In genomic region chr9:120842685-120843485, GRCh38 we compare ENCODE assay signal across 8 cellular contexts. TPM values are rescaled to one million over a fixed set of nuclear protein-coding genes. Genes with fewer than 3 reads are reported as not detected.
A peak's percentile ranks its signal among the peaks of the same experiment; 100 is the strongest.
DNase-seq lines count a peak whose midpoint lies in the region; ATAC-seq and TF ChIP-seq lines count a peak whose summit lies in the region.

Gene PSMD5 (minus strand): TSS chr9:120842922. CDS start chr9:120842909, 13 bp downstream.

- peak within 1 kb of the TSS; percentile 86 for H3K27ac ChIP-seq in duodenal mucosa (ENCODE audit: low read depth, low read length)
- H3K27ac ChIP-seq in right lobe of liver = peak within 1 kb of the TSS; percentile 60 to 91 (median 63)

- CTCF ChIA-PET in BJ (lab: Yijun Ruan, JAX) = no interaction called here
- CTCF ChIA-PET in activated CD4-positive, alpha-beta memory T cell treated with anti-CD3 and anti-CD28 coated beads, Interleukin-2, amount 10 ng/mL, durations not matched to agents 7 days and 5 days (lab: Charles Lee) = interaction anchor here (1.0 to 1.1 kb wide), 3 partner anchors 54 to 94 kb away, joined by 3 to 6 read pairs (median 6); no protein-coding TSS in a partner anchor

- H3K27me3 Mint-ChIP-seq in activated CD4-positive, alpha-beta memory T cell treated with anti-CD3 and anti-CD28 coated beads, Interleukin-2, amount 10 ng/mL, durations not matched to agents 7 days and 5 days = no peaks in the 10 kb centered on the region

- intact Hi-C loops in right lobe of liver (cut with DNase I) = no loop called here

- H3K36me3 ChIP-seq in BJ (ENCODE audit: control insufficient read depth, insufficient read depth, low read length) (peaks cover 2% of the 10 kb centered on the region; the same call in 1 of the 2 replicates), duodenal mucosa (ENCODE audit: control insufficient read depth in 1 of 2, insufficient read depth in 2 of 2, low read length in 2 of 2) (peaks cover 0 to 1% of the 10 kb centered on the region in 2 donors), right lobe of liver (peaks cover 0 to 5% (median 0%) of the 10 kb centered on the region in 4 donors)

- H3K9me3 ChIP-seq in duodenal mucosa (ENCODE audit: control insufficient read depth in 1 of 2, low read length in 2 of 2) (no peaks in the 10 kb centered on the region), right lobe of liver (no peaks in the 10 kb centered on the region)

- ATAC-seq in GM19324 (IDR thresholded peaks at IDR 0.05; ENCODE audit: low FRiP score, unreplicated experiment) (peak; percentile 98), HG03520 (IDR thresholded peaks at IDR 0.05; ENCODE audit: unreplicated experiment) (peak; percentile 98), right lobe of liver (peak; percentile 98 to 99 (median 98))

- peak within 1 kb of the TSS; percentile 94 to 96 for H3K9ac ChIP-seq in duodenal mucosa (ENCODE audit: low read depth in 1 of 2, low read length in 2 of 2)

- peaks cover 75% of the 10 kb centered on the region for H3K4me1 Mint-ChIP-seq in activated CD4-positive, alpha-beta memory T cell treated with anti-CD3 and anti-CD28 coated beads, Interleukin-2, amount 10 ng/mL, durations not matched to agents 7 days and 5 days

- TF ChIP-seq POLR2A in right lobe of liver (IDR thresholded peaks at IDR 0.05) = peak; percentile 86

- H3K4me1 ChIP-seq in duodenal mucosa (ENCODE audit: control insufficient read depth in 1 of 2, insufficient read depth in 2 of 2, low read length in 2 of 2) (peaks cover 9 to 13% of the 10 kb centered on the region in 2 donors), right lobe of liver (peaks cover 0 to 6% (median 0%) of the 10 kb centered on the region in 4 donors)

- no peaks in the 10 kb centered on the region for H3K9me3 Mint-ChIP-seq in activated CD4-positive, alpha-beta memory T cell treated with anti-CD3 and anti-CD28 coated beads, Interleukin-2, amount 10 ng/mL, durations not matched to agents 7 days and 5 days

- 1% methylated on average over 11 of the region's 62 CpGs for WGBS in right lobe of liver (ENCODE audit: insufficient coverage, low coverage, low lambda C conversion rate, missing lambda C conversion rate)

- peak within 1 kb of the TSS; percentile 98 for H3K4me3 ChIP-seq in BJ (ENCODE audit: low read depth, low read length)
- peak within 1 kb of the TSS; percentile 89 to 92 for H3K4me3 ChIP-seq in duodenal mucosa (ENCODE audit: low read depth in 1 of 2, low read length in 2 of 2)
- H3K4me3 ChIP-seq in right lobe of liver = peak within 1 kb of the TSS; percentile 54 to 72 (median 70)

- POLR2A ChIA-PET in BJ (lab: Charles Lee) = no interaction called here
- POLR2A ChIA-PET in activated CD4-positive, alpha-beta memory T cell treated with anti-CD3 and anti-CD28 coated beads, Interleukin-2, amount 10 ng/mL, durations not matched to agents 7 days and 5 days (lab: Charles Lee) = interaction anchor here (0.6 to 7.4 kb wide), 26 partner anchors 10 to 512 kb away, joined by 3 to 134 read pairs (median 4); partner anchors contain the start of genes FBXW2, MEGF9, PHF19 and TRAF1

- peak; percentile 96 for DNase-seq in BJ (ENCODE audit: low read depth)
- DNase-seq in NCI-H82 (lab: John Stamatoyannopoulos, UW) = peak; percentile 98
- peak; percentile 99 for DNase-seq in activated CD4-positive, alpha-beta memory T cell treated with anti-CD3 and anti-CD28 coated beads, Interleukin-2, amount 10 ng/mL, durations not matched to agents 7 days and 5 days
- peak; percentile 95 to 99 (median 99) for DNase-seq in right lobe of liver
- DNase-seq in stimulated activated CD4-positive, alpha-beta T cell treated with anti-CD3 and anti-CD28 coated beads, Interleukin-4, amount 100 ng/mL, for 4 hours = peak; percentile 89 to 97

- peak within 1 kb of the TSS; percentile 86 for H3K4me3 Mint-ChIP-seq in activated CD4-positive, alpha-beta memory T cell treated with anti-CD3 and anti-CD28 coated beads, Interleukin-2, amount 10 ng/mL, durations not matched to agents 7 days and 5 days

- peak within 1 kb of the TSS; percentile 95 for H3K27ac Mint-ChIP-seq in activated CD4-positive, alpha-beta memory T cell treated with anti-CD3 and anti-CD28 coated beads, Interleukin-2, amount 10 ng/mL, durations not matched to agents 7 days and 5 days

- TF ChIP-seq CTCF in BJ (IDR thresholded peaks at IDR 0.05; ENCODE audit: insufficient read depth, low read depth, low read length) (no peak), right lobe of liver (IDR thresholded peaks at IDR 0.05) (peak in 1 of 4 donors; percentile 9)

- H3K36me3 Mint-ChIP-seq in activated CD4-positive, alpha-beta memory T cell treated with anti-CD3 and anti-CD28 coated beads, Interleukin-2, amount 10 ng/mL, durations not matched to agents 7 days and 5 days (ENCODE audit: low read depth) = peaks cover 74% of the 10 kb centered on the region

- H3K27me3 ChIP-seq in BJ (ENCODE audit: control insufficient read depth, insufficient read depth, low read length) = no peaks in the 10 kb centered on the region
- no peaks in the 10 kb centered on the region for H3K27me3 ChIP-seq in duodenal mucosa (ENCODE audit: control insufficient read depth in 1 of 2, insufficient read depth in 2 of 2, low read length in 2 of 2)
- no peaks in the 10 kb centered on the region for H3K27me3 ChIP-seq in right lobe of liver

RNA-seq across cellular contexts. Expression of gene PSMD5, which starts in this region (rescaled TPM):
- 22.0 and 37.7 TPM in 2 replicates for polyA plus RNA-seq in BJ (2011; rRNA removed)
- 14.3 and 18.0 TPM in 2 replicates for polyA minus RNA-seq in BJ (2011; rRNA and poly(A)+ RNA removed)
- 10 to 100 TPM; 51.8 to 64.0 TPM for total RNA-seq in activated CD4-positive, alpha-beta memory T cell treated with anti-CD3 and anti-CD28 coated beads, Interleukin-2, amount 10 ng/mL, durations not matched to agents 7 days and 5 days
- total RNA-seq in right lobe of liver = 10 to 100 TPM; 14.1 to 29.2 (median 21.5) TPM

Comparison
In these comparisons a context has a peak if more than half of its experiments do, and no peak if none do; other contexts are left out.
1. Peak in every context shown above with its lines: DNase-seq, ATAC-seq, H3K4me3 ChIP-seq and H3K27ac ChIP-seq.